Comparison of ENCODE assay signal across 18 cellular contexts in the genomic region with DNA sequence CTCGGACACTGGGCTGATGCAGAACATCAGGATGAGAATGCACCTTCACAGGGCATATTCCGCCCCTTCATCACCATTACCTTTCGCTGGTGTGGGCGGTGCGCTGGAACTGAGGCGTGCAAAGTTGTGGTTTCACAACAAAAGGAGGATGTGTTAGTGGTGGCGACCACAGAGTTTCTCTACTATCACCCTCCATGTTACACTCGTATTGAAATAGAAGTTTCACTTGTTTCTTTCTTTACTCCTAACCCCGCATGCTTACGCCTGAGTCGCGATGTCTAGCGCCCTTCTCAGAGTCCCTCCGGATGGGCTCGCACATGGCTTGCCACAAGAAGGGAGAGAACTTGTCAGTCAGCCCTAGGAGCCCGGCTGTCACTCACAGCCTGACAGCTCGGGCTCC.
A peak's percentile ranks its signal among the peaks of the same experiment; 100 is the strongest.
DNase-seq lines count a peak whose midpoint lies in the region; ATAC-seq and TF ChIP-seq lines count a peak whose summit lies in the region.
"Had no signal": no experiment of that assay in that cellular context is flagged by ENCODE, and none has a peak within 500 bp of the region (broad histone marks: within the 10 kb centered on the region; RNA-seq: fewer than 3 reads in every experiment).

No MANE protein-coding gene starts in this region.

- no peak overlapping the region for H2AK5ac ChIP-seq in IMR-90 (ENCODE audit: low read depth, low read length)
- H2AK5ac ChIP-seq in neuronal stem cell (ENCODE audit: low read depth, low read length): no peak overlapping the region

- H3K23ac ChIP-seq in IMR-90 (ENCODE audit: low read depth, low read length) (no peak overlapping the region), neuronal stem cell (ENCODE audit: low read depth, low read length, poor library complexity) (peak overlapping the region; percentile 18)

- no peaks in the 10 kb centered on the region for H3K9me1 ChIP-seq in IMR-90 (ENCODE audit: insufficient read depth, low read length)

- no peaks in the 10 kb centered on the region for H3F3A ChIP-seq in SU-DHL-6 (ENCODE audit: insufficient read depth)

- H3K27ac Mint-ChIP-seq in mesothelial cell of epicardium: no peak overlapping the region
- H3K27ac Mint-ChIP-seq: B cell; CD14-positive monocyte; CD8-positive, alpha-beta T cell; HFFc6 had no signal

- H4K20me1 ChIP-seq in BLaER1: no peaks in the 10 kb centered on the region
- H4K20me1 ChIP-seq in IMR-90 (ENCODE audit: insufficient read depth, low read length): no peaks in the 10 kb centered on the region
- no peaks in the 10 kb centered on the region for H4K20me1 ChIP-seq in SU-DHL-6 (ENCODE audit: low read depth, low read length)

- peaks cover 26% of the 10 kb centered on the region for H3K9me3 ChIP-seq in BLaER1
- peaks cover 31% of the 10 kb centered on the region for H3K9me3 ChIP-seq in IMR-90 (ENCODE audit: control insufficient read depth, insufficient read depth, low read length)
- H3K9me3 ChIP-seq in SU-DHL-6 (ENCODE audit: insufficient read depth, low read length): no peaks in the 10 kb centered on the region
- peaks cover 0 to 4% of the 10 kb centered on the region in 2 donors for H3K9me3 ChIP-seq in neuronal stem cell (replicated peaks in 1 of 2; ENCODE audit: control insufficient read depth in 2 of 2, insufficient read depth in 1 of 2, low read depth in 1 of 2, low read length in 2 of 2)

- peaks cover 6% of the 10 kb centered on the region; the same call in 1 of the 2 replicates for H3K79me2 ChIP-seq in SU-DHL-6 (ENCODE audit: insufficient read depth, low read length)

- H4K91ac ChIP-seq in IMR-90 (ENCODE audit: insufficient read depth, low read depth, low read length) (no peak overlapping the region), neuronal stem cell (ENCODE audit: low read depth, low read length, poor library complexity) (no peak overlapping the region)

- H3K27me3 Mint-ChIP-seq in mesothelial cell of epicardium (ENCODE audit: low read depth): no peaks in the 10 kb centered on the region
- H3K27me3 Mint-ChIP-seq: B cell had no signal

- DNase-seq in IMR-90 (no peak), neuronal stem cell (ENCODE audit: low spot score) (no peak), mesothelial cell of epicardium (ENCODE audit: low spot score in 2 of 2, unreplicated experiment in 2 of 2) (no peak), NOMO-1 treated with DMSO at 0.1 percent for 48 hours (lab: John Stamatoyannopoulos, UW; ENCODE audit: unreplicated experiment) (no peak)
- no peak for DNase-seq in stimulated activated CD4-positive, alpha-beta T cell treated with anti-CD3 and anti-CD28 coated beads, Interleukin-4, amount 100 ng/mL, for 4 hours
- DNase-seq: CD8-positive, alpha-beta T cell; COR-L47; DND-41; GDM1; GOT3; HCEC 1CT; HFFc6; KBM-7 had no signal

- H3K27me3 ChIP-seq in BLaER1 (peaks cover 4% of the 10 kb centered on the region; the same call in 1 of the 2 replicates), IMR-90 (ENCODE audit: control insufficient read depth, insufficient read depth, low read length) (no peaks in the 10 kb centered on the region), SU-DHL-6 (ENCODE audit: low read length) (no peaks in the 10 kb centered on the region), neuronal stem cell (ENCODE audit: control insufficient read depth in 3 of 3, insufficient read depth in 3 of 3, low read depth in 1 of 3, low read length in 3 of 3) (no peaks in the 10 kb centered on the region)

- H3K9me2 ChIP-seq in SU-DHL-6 (replicated peaks; ENCODE audit: insufficient read depth, low read length): no peaks in the 10 kb centered on the region

- no peak overlapping the region for H3K9ac ChIP-seq in BLaER1
- H3K9ac ChIP-seq in IMR-90 (ENCODE audit: low read depth, low read length): no peak overlapping the region
- peak overlapping the region; percentile 11; the same call in 1 of the 2 replicates for H3K9ac ChIP-seq in SU-DHL-6 (ENCODE audit: low read length)
- no peak overlapping the region for H3K9ac ChIP-seq in neuronal stem cell (ENCODE audit: low read depth, low read length, poor library complexity)

- H3K14ac ChIP-seq in IMR-90 (replicated peaks; ENCODE audit: low read depth, low read length) (no peak overlapping the region), neuronal stem cell (ENCODE audit: low read length) (no peak overlapping the region)

- POLR2A ChIA-PET in IMR-90 (lab: Charles Lee; ENCODE audit: unreplicated experiment): no interaction called here

- H3K4me1 ChIP-seq in BLaER1 (peaks cover 12% of the 10 kb centered on the region), IMR-90 (ENCODE audit: control insufficient read depth, insufficient read depth, low read length) (no peaks in the 10 kb centered on the region), neuronal stem cell (ENCODE audit: control insufficient read depth in 2 of 2, insufficient read depth in 1 of 2, low read depth in 1 of 2, low read length in 2 of 2) (peaks cover 0 to 2% of the 10 kb centered on the region in 2 donors)

- no peak overlapping the region for H2BK120ac ChIP-seq in IMR-90 (ENCODE audit: low read depth, low read length)
- no peak overlapping the region for H2BK120ac ChIP-seq in neuronal stem cell (ENCODE audit: low read depth, low read length)

- BruUV-seq in IMR-90 (replicated peaks; lab: Mats Ljungman, UMichigan): no TSS peak

- H3K4me3 ChIP-seq in BLaER1 (no peak overlapping the region), IMR-90 (ENCODE audit: insufficient read depth, low read depth, low read length) (no peak overlapping the region), SU-DHL-6 (ENCODE audit: insufficient read depth, low read length, poor library complexity, severe bottlenecking) (no peak overlapping the region), neuronal stem cell (ENCODE audit: low read length in 2 of 2) (no peak overlapping the region)

- intact Hi-C loops in IMR-90 (cut with micrococcal nuclease): no loop called here

- TF ChIP-seq POLR2A in IMR-90 (IDR thresholded peaks at IDR 0.05; ENCODE audit: low read depth, low read length): no peak

- H3K4me1 Mint-ChIP-seq in mesothelial cell of epicardium: no peaks in the 10 kb centered on the region
- H3K4me1 Mint-ChIP-seq: B cell, CD14-positive monocyte had no signal

- H4K5ac ChIP-seq in IMR-90 (ENCODE audit: low read depth, low read length): no peak overlapping the region

- peaks cover 19% of the 10 kb centered on the region for H3K9me3 Mint-ChIP-seq in mesothelial cell of epicardium

- no peak overlapping the region for H3K4ac ChIP-seq in IMR-90 (ENCODE audit: low read depth, low read length)
- no peak overlapping the region for H3K4ac ChIP-seq in neuronal stem cell (ENCODE audit: low read length)

- no peak for TF ChIP-seq CTCF in IMR-90 (conservative IDR thresholded peaks at IDR 0.05; ENCODE audit: low read depth, low read length)
- no peak for TF ChIP-seq CTCF in SU-DHL-6 (IDR thresholded peaks at IDR 0.05; ENCODE audit: insufficient read depth, low read length, poor library complexity, severe bottlenecking)
- TF ChIP-seq CTCF in mesothelial cell of epicardium (IDR thresholded peaks at IDR 0.05; ENCODE audit: unreplicated experiment): no peak

- H3K36me3 Mint-ChIP-seq in mesothelial cell of epicardium: peaks cover 3% of the 10 kb centered on the region
- H3K36me3 Mint-ChIP-seq: CD14-positive monocyte; CD8-positive, alpha-beta T cell had no signal

- dilution Hi-C loops in IMR-90 (cut with HindIII; ENCODE audit: low sequenced_read_pairs, unreplicated experiment): no loop called here

- H2BK15ac ChIP-seq in IMR-90 (ENCODE audit: low read depth, low read length): no peak overlapping the region
- no peak overlapping the region for H2BK15ac ChIP-seq in neuronal stem cell (ENCODE audit: low read length)

- peak overlapping the region; percentile 58 for H3K4me2 ChIP-seq in BLaER1
- H3K4me2 ChIP-seq in IMR-90 (ENCODE audit: low read depth, low read length): no peak overlapping the region
- peak overlapping the region; percentile 21 for H3K4me2 ChIP-seq in SU-DHL-6 (ENCODE audit: low read depth, low read length, poor library complexity, severe bottlenecking)
- no peak overlapping the region for H3K4me2 ChIP-seq in neuronal stem cell (ENCODE audit: insufficient read depth, low read length, poor library complexity, severe bottlenecking)

- CTCF ChIA-PET in IMR-90 (lab: Yijun Ruan, JAX): no interaction called here

- no peak overlapping the region for H2BK20ac ChIP-seq in IMR-90 (ENCODE audit: low read depth, low read length)

- H2AFZ ChIP-seq in IMR-90 (replicated peaks; ENCODE audit: low read length, poor library complexity): no peak overlapping the region
- H2AFZ ChIP-seq in SU-DHL-6 (ENCODE audit: low read depth, low read length, severe bottlenecking): no peak overlapping the region
- H2AFZ ChIP-seq in neuronal stem cell (ENCODE audit: low read length): no peak overlapping the region

- H2BK12ac ChIP-seq in neuronal stem cell (ENCODE audit: low read length): peak overlapping the region; percentile 77

- no peak for TF ChIP-seq RAD21 in IMR-90 (IDR thresholded peaks at IDR 0.05; ENCODE audit: low read length)

- in situ Hi-C loops in IMR-90 (cut with MboI; ENCODE audit: low sequenced_read_pairs): no loop called here

- H3K18ac ChIP-seq in IMR-90 (ENCODE audit: low read depth, low read length) (no peak overlapping the region), neuronal stem cell (ENCODE audit: low read length) (no peak overlapping the region)

- no CpG with 5 or more reads among the region's 17 CpGs for WGBS in IMR-90 (ENCODE audit: extremely low coverage in 2 of 2, insufficient read length in 1 of 2), 2 experiments
- no CpG with 5 or more reads among the region's 17 CpGs for WGBS in neuronal stem cell (ENCODE audit: extremely low coverage in 2 of 2, insufficient read length in 2 of 2, insufficient replicate concordance in 1 of 2), 2 donors

- no peak overlapping the region for H4K8ac ChIP-seq in IMR-90 (ENCODE audit: low read depth in 2 of 2, low read length in 2 of 2)
- no peak overlapping the region for H4K8ac ChIP-seq in neuronal stem cell (ENCODE audit: low read depth, low read length)

- H3K4me3 Mint-ChIP-seq in mesothelial cell of epicardium: no peak overlapping the region
- H3K4me3 Mint-ChIP-seq: B cell; CD14-positive monocyte; CD8-positive, alpha-beta T cell; HFFc6 had no signal

- H3K79me1 ChIP-seq in IMR-90 (ENCODE audit: low read depth in 1 of 2, low read length in 2 of 2) (no peaks in the 10 kb centered on the region), neuronal stem cell (ENCODE audit: low read depth, low read length) (no peaks in the 10 kb centered on the region)

- no peaks in the 10 kb centered on the region for H3K36me3 ChIP-seq in BLaER1
- no peaks in the 10 kb centered on the region for H3K36me3 ChIP-seq in IMR-90 (ENCODE audit: control insufficient read depth, insufficient read depth, low read length)
- no peaks in the 10 kb centered on the region for H3K36me3 ChIP-seq in SU-DHL-6 (ENCODE audit: low read length)
- peaks cover 0 to 1% of the 10 kb centered on the region in 2 donors for H3K36me3 ChIP-seq in neuronal stem cell (replicated peaks in 1 of 2; ENCODE audit: control insufficient read depth in 2 of 2, insufficient read depth in 2 of 2, low read length in 2 of 2)

- H2AK9ac ChIP-seq in IMR-90 (replicated peaks; ENCODE audit: low read depth, low read length, poor library complexity): peak overlapping the region; percentile 42

- H3K27ac ChIP-seq in BLaER1: no peak overlapping the region
- no peak overlapping the region for H3K27ac ChIP-seq in IMR-90 (ENCODE audit: insufficient read depth, low read length)
- peak overlapping the region; percentile 43 for H3K27ac ChIP-seq in SU-DHL-6 (ENCODE audit: low read depth, low read length)
- no peak overlapping the region for H3K27ac ChIP-seq in neuronal stem cell (replicated peaks; ENCODE audit: low read length)
- H3K27ac ChIP-seq: HL-60 had no signal

- ATAC-seq in IMR-90 (ENCODE audit: low read depth): no peak
- ATAC-seq: CD8-positive, alpha-beta T cell had no signal

- H3K56ac ChIP-seq in IMR-90 (ENCODE audit: extremely low read depth, insufficient read depth, low read length): no peak overlapping the region

- no peak overlapping the region for H2BK5ac ChIP-seq in IMR-90 (ENCODE audit: low read depth, low read length, poor library complexity, severe bottlenecking)
- H2BK5ac ChIP-seq in neuronal stem cell (ENCODE audit: low read length): no peak overlapping the region

Comparison
In these comparisons a context has a peak if more than half of its experiments do, and no peak if none do; other contexts are left out.
1. H3K4me2 ChIP-seq: peak in BLaER1 (single experiment) and SU-DHL-6 (single experiment); none in IMR-90 (single experiment) and neuronal stem cell (single experiment).